Comparison of ENCODE assay signal across 8 cellular contexts in genomic region chr21:45404726-45405270, GRCh38. TPM values are rescaled to one million over a fixed set of nuclear protein-coding genes. Genes with fewer than 3 reads are reported as not detected.
DNase-seq lines count a peak whose midpoint lies in the region; ATAC-seq and TF ChIP-seq lines count a peak whose summit lies in the region.

COL18A1 (plus strand) TSS chr21:45405165; CDS start chr21:45405231, 66 bp downstream.

- H3K36me3 Mint-ChIP-seq in nephron progenitor cell (ENCODE audit: low read depth): peaks cover 7% of the 10 kb centered on the region

- H3K4me1 ChIP-seq in upper lobe of left lung: peaks cover 12 to 28% (median 15%) of the 10 kb centered on the region in 4 donors

- peaks cover 0 to 16% (median 6%) of the 10 kb centered on the region in 4 donors for H3K27me3 ChIP-seq in upper lobe of left lung

- no peak for TF ChIP-seq POLR2A in upper lobe of left lung (IDR thresholded peaks at IDR 0.05)

- no peaks in the 10 kb centered on the region for H3K36me3 ChIP-seq in upper lobe of left lung

- TF ChIP-seq EP300 in Ishikawa (IDR thresholded peaks at IDR 0.05; ENCODE audit: borderline replicate concordance) (no peak), upper lobe of left lung (IDR thresholded peaks at IDR 0.05) (no peak)

- 0% methylated on average over 10 of the region's 70 CpGs; no CpG with 5 or more reads in 1 of the 2 donors for WGBS in upper lobe of left lung, 2 donors

- no peak within 1 kb of the TSS for H3K27ac Mint-ChIP-seq in nephron progenitor cell

- H3K9me3 ChIP-seq in upper lobe of left lung: no peaks in the 10 kb centered on the region

- peak; percentile 48 for DNase-seq in activated T-cell treated with anti-CD3 and anti-CD28 coated beads, Interleukin-2, amount 50 U/mL, for 1 hour
- peak; percentile 56 for DNase-seq in fibroblast of pulmonary artery (ENCODE audit: low read depth)
- peak; percentile 84 for DNase-seq in nephron progenitor cell
- peak; percentile 47 to 92 for DNase-seq in upper lobe of left lung
- no peak for DNase-seq in NOMO-1 (lab: John Stamatoyannopoulos, UW; ENCODE audit: unreplicated experiment in 2 of 2)

- H3K4me1 Mint-ChIP-seq in nephron progenitor cell: peaks cover 49% of the 10 kb centered on the region

- H3K4me3 Mint-ChIP-seq in nephron progenitor cell: peak within 1 kb of the TSS; percentile 88

- H3K9me3 Mint-ChIP-seq in nephron progenitor cell: peaks cover 19% of the 10 kb centered on the region

- peaks cover 30% of the 10 kb centered on the region for H3K27me3 Mint-ChIP-seq in nephron progenitor cell (ENCODE audit: low read depth, poor library complexity)

- peak within 1 kb of the TSS; percentile 59 for H3K4me3 ChIP-seq in fibroblast of pulmonary artery (replicated peaks; ENCODE audit: low read depth, low read length)
- H3K4me3 ChIP-seq in upper lobe of left lung: peak within 1 kb of the TSS; percentile 55 to 78 (median 62)

- no peak; the same call in 1 of the 2 replicates for TF ChIP-seq CTCF in C4-2B (conservative IDR thresholded peaks at IDR 0.05)
- no peak for TF ChIP-seq CTCF in fibroblast of pulmonary artery (IDR thresholded peaks at IDR 0.05; ENCODE audit: low read length, missing control alignments)
- TF ChIP-seq CTCF in nephron progenitor cell (IDR thresholded peaks at IDR 0.05): no peak
- no peak for TF ChIP-seq CTCF in upper lobe of left lung (IDR thresholded peaks at IDR 0.05)

- H3K27ac ChIP-seq in C4-2B: peak within 1 kb of the TSS; percentile 45
- H3K27ac ChIP-seq in upper lobe of left lung: peak within 1 kb of the TSS; percentile 66 to 87 (median 74)

- TF ChIP-seq RAD21 in Ishikawa (IDR thresholded peaks at IDR 0.05; ENCODE audit: low read depth): no peak

- ATAC-seq in upper lobe of left lung (ENCODE audit: low FRiP score in 2 of 2): peak in 1 of 2 donors; percentile 78
- ATAC-seq in GM18861 (IDR thresholded peaks at IDR 0.05; ENCODE audit: unreplicated experiment): no peak

TF ChIP-seq in Ishikawa, 13 proteins besides CTCF, POLR2A, EP300 and RAD21:
- TF ChIP-seq YY1 (IDR thresholded peaks at IDR 0.05; ENCODE audit: low read depth) (peak; percentile 44; the same call in 1 of the 2 replicates), TAF1 (IDR thresholded peaks at IDR 0.05; ENCODE audit: low read depth) (0 out of 2 replicates have a peak, but pooled peaks have one; percentile 6), FOXM1 (IDR thresholded peaks at IDR 0.05; ENCODE audit: borderline replicate concordance, low read depth) (no peak)
TF ChIP-seq in Ishikawa: peak in this region for 2.

RNA-seq across cellular contexts. Expression of gene COL18A1, which starts in this region (rescaled TPM):
- total RNA-seq in upper lobe of left lung: 100 to 1,000 TPM in 2 of 6 donors, 10 to 100 TPM in 4; 34.5 to 138 (median 70.5) TPM

Comparison
In these comparisons a context has a peak if more than half of its experiments do, and no peak if none do; other contexts are left out.
1. DNase-seq: peak in activated T-cell treated with anti-CD3 and anti-CD28 coated beads, Interleukin-2, amount 50 U/mL, for 1 hour (single experiment), fibroblast of pulmonary artery (single experiment), nephron progenitor cell (single experiment) and upper lobe of left lung (2 of 2); none in NOMO-1 (0 of 2).